In genomic region chr10:17730667-17731066, GRCh38 we compare ENCODE assay signal across 24 cellular contexts. TPM values are rescaled to one million over a fixed set of nuclear protein-coding genes. Genes with fewer than 3 reads are reported as not detected.
DNase-seq lines count a peak whose midpoint lies in the region; ATAC-seq, FAIRE-seq and TF ChIP-seq lines count a peak whose summit lies in the region.
"Had no signal": no experiment of that assay in that cellular context is flagged by ENCODE, and none has a peak within 500 bp of the region (broad histone marks: within the 10 kb centered on the region; RNA-seq: fewer than 3 reads in every experiment).

No MANE protein-coding gene starts in this region.

- ATAC-seq in GM21360 (IDR thresholded peaks at IDR 0.05; ENCODE audit: unreplicated experiment): no peak
- ATAC-seq: GM23338 had no signal

- H3K27me3 ChIP-seq in GM23248 (replicated peaks; ENCODE audit: insufficient read depth) (no peaks in the 10 kb centered on the region), left ventricle myocardium inferior (ENCODE audit: low read depth) (no peaks in the 10 kb centered on the region)

- H3K4me1 ChIP-seq in GM23248 (ENCODE audit: insufficient read depth): no peaks in the 10 kb centered on the region
- peaks cover 11% of the 10 kb centered on the region for H3K4me1 ChIP-seq in left ventricle myocardium inferior

- H2AFZ ChIP-seq in GM23248: no peak overlapping the region
- H2AFZ ChIP-seq: GM23338 had no signal

- H3K9me3 ChIP-seq in GM23248 (ENCODE audit: low read depth): no peaks in the 10 kb centered on the region
- no peaks in the 10 kb centered on the region for H3K9me3 ChIP-seq in left ventricle myocardium inferior (replicated peaks)

- no peak overlapping the region for H3K4me3 ChIP-seq in GM23248
- H3K4me3 ChIP-seq in astrocyte of the spinal cord (ENCODE audit: low read depth, low read length): no peak overlapping the region
- H3K4me3 ChIP-seq in left ventricle myocardium inferior: no peak overlapping the region
- H3K4me3 ChIP-seq: GM23338 had no signal

- no peak overlapping the region for H3K9ac ChIP-seq in GM23248

- in situ Hi-C loops in GM23248 (cut with MboI) (loop anchor here (10.0 kb wide), 1 partner anchor 126 kb away; no protein-coding TSS in a partner anchor), astrocyte of the spinal cord (cut with HindIII; ENCODE audit: low sequenced_read_pairs) (no loop called here)

- intact Hi-C loops in left ventricle myocardium inferior (cut with micrococcal nuclease): loop anchor here (10.0 kb wide), 1 partner anchor 484 kb away; no protein-coding TSS in a partner anchor

- H3K79me2 ChIP-seq in GM23248 (ENCODE audit: insufficient read depth): no peaks in the 10 kb centered on the region

- H3K36me3 ChIP-seq in GM23248 (ENCODE audit: low read depth) (no peaks in the 10 kb centered on the region), left ventricle myocardium inferior (no peaks in the 10 kb centered on the region)

- FAIRE-seq in urothelium cell line (lab: Jason Lieb, UNC): no peak

- TF ChIP-seq CTCF in astrocyte of the spinal cord (IDR thresholded peaks at IDR 0.05; ENCODE audit: low read depth, low read length): no peak
- TF ChIP-seq CTCF in left ventricle myocardium inferior (IDR thresholded peaks at IDR 0.05; ENCODE audit: borderline replicate concordance): no peak

- no peaks in the 10 kb centered on the region for H4K20me1 ChIP-seq in GM23248 (ENCODE audit: insufficient read depth)

- no peak overlapping the region for H3K4me2 ChIP-seq in GM23248 (ENCODE audit: unreplicated experiment)
- H3K4me2 ChIP-seq: GM23338 had no signal

- H3K27ac ChIP-seq in GM23248 (no peak overlapping the region), left ventricle myocardium inferior (replicated peaks) (peak overlapping the region; percentile 44)

- 50 to 53% methylated on average over 8 of the region's 8 CpGs for WGBS in GM23248 (ENCODE audit: low coverage in 1 of 2, low lambda C conversion rate in 2 of 2, missing lambda C conversion rate in 2 of 2), 2 experiments

- DNase-seq in GM23248: peak; percentile 66
- peak; percentile 14 for DNase-seq in astrocyte of the spinal cord (ENCODE audit: low read depth, low spot score)
- no peak for DNase-seq in left ventricle myocardium inferior
- peak; percentile 11 for DNase-seq in stromal cell of bone marrow (ENCODE audit: low read depth)
- no peak for DNase-seq in urothelium cell line (ENCODE audit: low spot score)
- no peak for DNase-seq in NCI-H2171 (lab: John Stamatoyannopoulos, UW)
- DNase-seq: ACHN; CD4-positive, CD25-positive, alpha-beta regulatory T cell; COR-L47; DMS 273 treated with DMSO at 0.1 percent for 48 hours; DND-41; HCEC 1CT; KBM-7; MV-4-11; NCI-H187; NCI-H2107; NCI-H2227 treated with DMSO at 0.1 percent for 48 hours; NCI-H524; NCI-H82; OCI-M1; RPMI8226 had no signal

- H3F3A ChIP-seq in GM23248 (ENCODE audit: insufficient read depth): no peaks in the 10 kb centered on the region

- no peaks in the 10 kb centered on the region for H3K9me2 ChIP-seq in GM23248 (ENCODE audit: insufficient read depth)

RNA-seq across cellular contexts. Expression of gene TMEM236, which starts 21.3 kb away (rescaled TPM):
- 0.11 and 0.13 TPM in 2 replicates for total RNA-seq in GM23248 (2014; rRNA removed; shearing (Covaris generic))
- polyA plus RNA-seq in GM23248 (2016; fragmentation: Nextera tagmentation; extraction: Ambion mirVana): not detected in 2 replicates
- 0.66 TPM for total RNA-seq in left ventricle myocardium inferior
- total RNA-seq: G401 had no signal

Comparison
In these comparisons a context has a peak if more than half of its experiments do, and no peak if none do; other contexts are left out.
1. DNase-seq: peak in GM23248 (single experiment), astrocyte of the spinal cord (single experiment) and stromal cell of bone marrow (single experiment); none in left ventricle myocardium inferior (single experiment), urothelium cell line (single experiment) and NCI-H2171 (single experiment).